In genomic region chr4:98688416-98689290, GRCh38 we compare ENCODE assay signal across 1 cellular context.
TF ChIP-seq lines count a peak whose summit lies in the region.

No MANE protein-coding gene starts in this region.

TF ChIP-seq in K562, 482 proteins besides CTCF, POLR2A, EP300 and RAD21 (continued from another document and continues in another):
- TF ChIP-seq MGA (IDR thresholded peaks at IDR 0.05) (no peak), USF1 (CRISPR knock-in tag; IDR thresholded peaks at IDR 0.05) (no peak), PPARD (CRISPR knock-in tag; IDR thresholded peaks at IDR 0.05) (no peak), ELK3 (CRISPR knock-in tag; IDR thresholded peaks at IDR 0.05) (no peak), MTA2 (IDR thresholded peaks at IDR 0.05; ENCODE audit: low read depth) (no peak), XRCC4 (IDR thresholded peaks at IDR 0.05; ENCODE audit: extremely low read depth, insufficient read depth, insufficient read length) (no peak), ZNF449 (CRISPR knock-in tag; IDR thresholded peaks at IDR 0.05) (no peak), THRA (IDR thresholded peaks at IDR 0.05) (no peak), ZNF134 (CRISPR knock-in tag; conservative IDR thresholded peaks at IDR 0.05) (no peak), MCM3 (IDR thresholded peaks at IDR 0.05) (no peak), MECOM (CRISPR knock-in tag; IDR thresholded peaks at IDR 0.05) (no peak), PKNOX1 (IDR thresholded peaks at IDR 0.05) (peak; percentile 16; the same call in 1 of the 2 replicates), ZNF12 (CRISPR knock-in tag; IDR thresholded peaks at IDR 0.05) (no peak), ZNF398 (CRISPR knock-in tag; IDR thresholded peaks at IDR 0.05) (no peak), BCLAF1 (IDR thresholded peaks at IDR 0.05; ENCODE audit: borderline replicate concordance in 1 of 2, control insufficient read depth in 1 of 2, low read depth in 2 of 2, low read length in 1 of 2) (0 out of 4 replicates have a peak, but pooled peaks of 1 of the 2 experiments have one; percentile 25), WHSC1 (IDR thresholded peaks at IDR 0.05; ENCODE audit: low read length) (no peak), ZNF561 (CRISPR knock-in tag; conservative IDR thresholded peaks at IDR 0.05) (no peak), NFYB (IDR thresholded peaks at IDR 0.05; ENCODE audit: extremely low read depth, insufficient read length) (no peak), ZNF699 (CRISPR knock-in tag; IDR thresholded peaks at IDR 0.05; ENCODE audit: insufficient replicate concordance) (no peak), POLR3G (IDR thresholded peaks at IDR 0.05; ENCODE audit: extremely low read depth, insufficient read length, insufficient replicate concordance) (no peak), HNRNPK (IDR thresholded peaks at IDR 0.05; ENCODE audit: low read depth, low read length, poor library complexity, severe bottlenecking) (no peak), CBFA2T3 (IDR thresholded peaks at IDR 0.05) (peak; percentile 26; the same call in 1 of the 2 replicates), ZNF76 (CRISPR knock-in tag; IDR thresholded peaks at IDR 0.05; ENCODE audit: borderline replicate concordance) (no peak), ESRRB (CRISPR knock-in tag; IDR thresholded peaks at IDR 0.05; ENCODE audit: borderline replicate concordance) (no peak), ZNF584 (CRISPR knock-in tag; IDR thresholded peaks at IDR 0.05; ENCODE audit: low read depth) (no peak), ZNF717 (CRISPR knock-in tag; IDR thresholded peaks at IDR 0.05) (no peak), KAT2B (IDR thresholded peaks at IDR 0.05; ENCODE audit: low read depth, low read length) (no peak), SIRT6 (IDR thresholded peaks at IDR 0.05; ENCODE audit: low read depth, low read length) (no peak), MBD2 (IDR thresholded peaks at IDR 0.05; ENCODE audit: borderline replicate concordance, low read depth) (no peak), ATF4 (CRISPR knock-in tag; IDR thresholded peaks at IDR 0.05) (no peak), SMAD1 (IDR thresholded peaks at IDR 0.05; ENCODE audit: low read depth, low read length, partially characterized antibody) (no peak), POLR2AphosphoS5 (IDR thresholded peaks at IDR 0.05; ENCODE audit: control insufficient read depth, insufficient read depth, low read depth, low read length) (no peak)
